ENCODE assay signal across 8 cellular contexts in genomic region chr17:77096570-77097214, GRCh38. TPM values are rescaled to one million over a fixed set of nuclear protein-coding genes. Genes with fewer than 3 reads are reported as not detected.
DNase-seq lines count a peak whose midpoint lies in the region; ATAC-seq, FAIRE-seq and TF ChIP-seq lines count a peak whose summit lies in the region.

No MANE protein-coding gene starts in this region.

- no peak overlapping the region for H3K4me3 Mint-ChIP-seq in astrocyte (ENCODE audit: unreplicated experiment)
- H3K4me3 Mint-ChIP-seq in stimulated activated memory B cell treated with anti-CD40 and anti-IgM and Interleukin-4, amounts not matched to agents 10 μg/mL and 1 μg/mL and 100 μg/mL, for 72 hours, result no peak overlapping the region

- H3K27me3 ChIP-seq in KMS-11 (ENCODE audit: insufficient read depth, low read depth) (no peaks in the 10 kb centered on the region), astrocyte (ENCODE audit: insufficient read depth, low read length) (no peaks in the 10 kb centered on the region), hepatocyte (no peaks in the 10 kb centered on the region)

- H3K4me1 Mint-ChIP-seq in astrocyte (ENCODE audit: low read depth, unreplicated experiment), result peaks cover 7% of the 10 kb centered on the region
- H3K4me1 Mint-ChIP-seq in stimulated activated memory B cell treated with anti-CD40 and anti-IgM and Interleukin-4, amounts not matched to agents 10 μg/mL and 1 μg/mL and 100 μg/mL, for 72 hours, result peaks cover 22% of the 10 kb centered on the region

- H3K4me1 ChIP-seq in KMS-11 (ENCODE audit: low read depth, poor library complexity, severe bottlenecking) (peaks cover 43% of the 10 kb centered on the region), astrocyte (ENCODE audit: insufficient read depth, low read length) (peaks cover 9% of the 10 kb centered on the region), hepatocyte (ENCODE audit: insufficient read depth) (peaks cover 16% of the 10 kb centered on the region)

- peaks cover 26% of the 10 kb centered on the region for H3K36me3 Mint-ChIP-seq in astrocyte (ENCODE audit: low read depth, unreplicated experiment)
- peaks cover 62% of the 10 kb centered on the region for H3K36me3 Mint-ChIP-seq in stimulated activated memory B cell treated with anti-CD40 and anti-IgM and Interleukin-4, amounts not matched to agents 10 μg/mL and 1 μg/mL and 100 μg/mL, for 72 hours

- FAIRE-seq in astrocyte (lab: Jason Lieb, UNC), result no peak

- DNase-seq in DMS114 treated with DMSO at 0.1 percent for 48 hours (lab: John Stamatoyannopoulos, UW; ENCODE audit: unreplicated experiment) (peak; percentile 9), astrocyte (ENCODE audit: low read depth) (peak; percentile 72), hepatocyte (ENCODE audit: low spot score) (peak; percentile 55), NCI-H146 treated with DMSO at 0.1 percent for 48 hours (lab: John Stamatoyannopoulos, UW; ENCODE audit: unreplicated experiment) (no peak)

- H3K4me2 ChIP-seq in KMS-11 (no peak overlapping the region), astrocyte (ENCODE audit: low read length) (no peak overlapping the region), hepatocyte (no peak overlapping the region)

- 54% methylated on average over 12 of the region's 12 CpGs for WGBS in hepatocyte (ENCODE audit: low lambda C conversion rate, missing lambda C conversion rate)

- peaks cover 18% of the 10 kb centered on the region for H3K79me2 ChIP-seq in KMS-11 (ENCODE audit: insufficient read depth, low read depth)
- H3K79me2 ChIP-seq in astrocyte (ENCODE audit: insufficient read depth, low read length), result peaks cover 12% of the 10 kb centered on the region
- H3K79me2 ChIP-seq in hepatocyte, result no peaks in the 10 kb centered on the region

- TF ChIP-seq CTCF in KMS-11 (conservative IDR thresholded peaks at IDR 0.05; ENCODE audit: low read depth, low read length) (peak; percentile 74), astrocyte (IDR thresholded peaks at IDR 0.05; ENCODE audit: insufficient read depth, low read depth, low read length) (peak; percentile 70), hepatocyte (IDR thresholded peaks at IDR 0.05; ENCODE audit: poor library complexity) (peak; percentile 68)

- no peaks in the 10 kb centered on the region for H3K9me2 ChIP-seq in hepatocyte (replicated peaks; ENCODE audit: insufficient read depth)

- H3K9me3 ChIP-seq in astrocyte (ENCODE audit: insufficient read depth, low read depth, low read length) (no peaks in the 10 kb centered on the region), hepatocyte (ENCODE audit: low read depth) (no peaks in the 10 kb centered on the region)

- H4K20me1 ChIP-seq in KMS-11 (ENCODE audit: insufficient read depth) (no peaks in the 10 kb centered on the region), astrocyte (ENCODE audit: insufficient read depth, low read length) (peaks cover 5% of the 10 kb centered on the region), hepatocyte (ENCODE audit: insufficient read depth, poor library complexity, severe bottlenecking) (no peaks in the 10 kb centered on the region)

- H2AFZ ChIP-seq in KMS-11 (ENCODE audit: low read depth) (no peak overlapping the region), astrocyte (ENCODE audit: low read depth, low read length) (no peak overlapping the region), hepatocyte (no peak overlapping the region)

- H3K9ac ChIP-seq in KMS-11 (no peak overlapping the region), astrocyte (ENCODE audit: low read length) (peak overlapping the region; percentile 17)

- no peaks in the 10 kb centered on the region for H3K9me3 Mint-ChIP-seq in astrocyte (ENCODE audit: unreplicated experiment)
- no peaks in the 10 kb centered on the region for H3K9me3 Mint-ChIP-seq in stimulated activated memory B cell treated with anti-CD40 and anti-IgM and Interleukin-4, amounts not matched to agents 10 μg/mL and 1 μg/mL and 100 μg/mL, for 72 hours

- no peaks in the 10 kb centered on the region for H3K27me3 Mint-ChIP-seq in astrocyte (ENCODE audit: low read depth, unreplicated experiment)
- no peaks in the 10 kb centered on the region for H3K27me3 Mint-ChIP-seq in stimulated activated memory B cell treated with anti-CD40 and anti-IgM and Interleukin-4, amounts not matched to agents 10 μg/mL and 1 μg/mL and 100 μg/mL, for 72 hours

- H3K27ac ChIP-seq in KMS-11 (no peak overlapping the region), astrocyte (ENCODE audit: low read depth, low read length) (peak overlapping the region; percentile 0), hepatocyte (peak overlapping the region; percentile 50)

- H3K36me3 ChIP-seq in KMS-11 (ENCODE audit: insufficient read depth), result peaks cover 12% of the 10 kb centered on the region; the same call in 1 of the 2 replicates
- H3K36me3 ChIP-seq in astrocyte (ENCODE audit: insufficient read depth, low read length), result peaks cover 26% of the 10 kb centered on the region
- no peaks in the 10 kb centered on the region for H3K36me3 ChIP-seq in hepatocyte (replicated peaks; ENCODE audit: insufficient read depth, low read depth)

- H3K4me3 ChIP-seq in KMS-11 (IDR thresholded peaks at IDR 0.05; ENCODE audit: insufficient read depth, low read depth, low read length) (no peak overlapping the region), astrocyte (ENCODE audit: insufficient read depth, low read depth, low read length) (no peak overlapping the region), hepatocyte (no peak overlapping the region)

- no peak overlapping the region for H3K27ac Mint-ChIP-seq in astrocyte (ENCODE audit: unreplicated experiment)
- H3K27ac Mint-ChIP-seq in stimulated activated memory B cell treated with anti-CD40 and anti-IgM and Interleukin-4, amounts not matched to agents 10 μg/mL and 1 μg/mL and 100 μg/mL, for 72 hours, result no peak overlapping the region

- peak; percentile 34 for ATAC-seq in stimulated activated memory B cell treated with anti-CD40 and anti-IgM and Interleukin-4, amounts not matched to agents 10 μg/mL and 1 μg/mL and 100 μg/mL, for 72 hours
- ATAC-seq in HG03342 (IDR thresholded peaks at IDR 0.05; ENCODE audit: unreplicated experiment) (no peak), HG03025 (IDR thresholded peaks at IDR 0.05; ENCODE audit: low FRiP score, unreplicated experiment) (no peak)

RNA-seq across cellular contexts. Expression of gene SEC14L1, which starts 44.1 kb away (rescaled TPM):
- 86.7 and 93.2 TPM in 2 replicates for total RNA-seq in astrocyte
- 35.3 and 52.9 TPM in 2 replicates for total RNA-seq in hepatocyte
- polyA plus RNA-seq in hepatocyte, result 70.8 and 71.4 TPM in 2 replicates
